In genomic region chr11:10752486-10752885, GRCh38 we compare ENCODE assay signal across 10 cellular contexts. TPM values are rescaled to one million over a fixed set of nuclear protein-coding genes. Genes with fewer than 3 reads are reported as not detected.
DNase-seq lines count a peak whose midpoint lies in the region; ATAC-seq and TF ChIP-seq lines count a peak whose summit lies in the region.
"Had no signal": no experiment of that assay in that cellular context is flagged by ENCODE, and none has a peak within 500 bp of the region (broad histone marks: within the 10 kb centered on the region; RNA-seq: fewer than 3 reads in every experiment).

No MANE protein-coding gene starts in this region.

- peaks cover 34% of the 10 kb centered on the region for H3K36me3 Mint-ChIP-seq in activated CD4-positive, alpha-beta T cell treated with anti-CD3 and anti-CD28 coated beads, Interleukin-2, amount 10 ng/mL, durations not matched to agents 7 days and 5 days (ENCODE audit: low read depth)
- no peaks in the 10 kb centered on the region for H3K36me3 Mint-ChIP-seq in glutamatergic neuron (ENCODE audit: unreplicated experiment)
- peaks cover 12 to 13% of the 10 kb centered on the region in 2 donors for H3K36me3 Mint-ChIP-seq in stimulated activated naive B cell treated with anti-CD40 and anti-IgM and Interleukin-4, amounts not matched to agents 10 μg/mL and 1 μg/mL and 100 μg/mL, for 72 hours

- peaks cover 32% of the 10 kb centered on the region for H3K4me1 Mint-ChIP-seq in activated CD4-positive, alpha-beta T cell treated with anti-CD3 and anti-CD28 coated beads, Interleukin-2, amount 10 ng/mL, durations not matched to agents 7 days and 5 days
- peaks cover 3% of the 10 kb centered on the region for H3K4me1 Mint-ChIP-seq in glutamatergic neuron (ENCODE audit: low read depth, unreplicated experiment)
- peaks cover 6 to 7% of the 10 kb centered on the region in 2 donors for H3K4me1 Mint-ChIP-seq in stimulated activated naive B cell treated with anti-CD40 and anti-IgM and Interleukin-4, amounts not matched to agents 10 μg/mL and 1 μg/mL and 100 μg/mL, for 72 hours

- peak overlapping the region; percentile 95 for H3K4me3 Mint-ChIP-seq in activated CD4-positive, alpha-beta T cell treated with anti-CD3 and anti-CD28 coated beads, Interleukin-2, amount 10 ng/mL, durations not matched to agents 7 days and 5 days
- H3K4me3 Mint-ChIP-seq in glutamatergic neuron (ENCODE audit: unreplicated experiment): peak overlapping the region; percentile 7
- peak overlapping the region; percentile 36 to 94 for H3K4me3 Mint-ChIP-seq in stimulated activated naive B cell treated with anti-CD40 and anti-IgM and Interleukin-4, amounts not matched to agents 10 μg/mL and 1 μg/mL and 100 μg/mL, for 72 hours

- in situ Hi-C loops in ACHN (cut with HindIII; ENCODE audit: low pct_ligation_motif_present, low pct_unique_long_range_greater_than_20kb, low sequenced_read_pairs): no loop called here

- TF ChIP-seq CTCF in VCaP (conservative IDR thresholded peaks at IDR 0.05) (no peak), glutamatergic neuron (IDR thresholded peaks at IDR 0.05; ENCODE audit: partially characterized antibody, unreplicated experiment) (no peak)

- CTCF ChIA-PET in activated CD4-positive, alpha-beta T cell treated with anti-CD3 and anti-CD28 coated beads, Interleukin-2, amount 10 ng/mL, durations not matched to agents 7 days and 5 days (lab: Charles Lee): no interaction called here

- no peak for ATAC-seq in stimulated activated naive B cell treated with anti-CD40 and anti-IgM and Interleukin-4, amounts not matched to agents 10 μg/mL and 1 μg/mL and 100 μg/mL, for 72 hours (replicated peaks)

- DNase-seq in activated CD4-positive, alpha-beta T cell treated with anti-CD3 and anti-CD28 coated beads, Interleukin-2, amount 10 ng/mL, durations not matched to agents 7 days and 5 days: no peak
- DNase-seq in activated CD4-positive, alpha-beta T cell treated with anti-CD3 and anti-CD28 coated beads, Interleukin-2, amount 50 U/mL, for 4 hours: no peak
- DNase-seq in glutamatergic neuron (no peak), pons (ENCODE audit: low spot score) (no peak), NCI-H2227 (lab: John Stamatoyannopoulos, UW; ENCODE audit: unreplicated experiment) (no peak), ACHN (no peak)
- no peak for DNase-seq in stimulated activated naive B cell treated with anti-CD40 and anti-IgM and Interleukin-4, amounts not matched to agents 10 μg/mL and 1 μg/mL and 100 μg/mL, for 72 hours
- DNase-seq: AML-193, NCI-H82 had no signal

- H3K27me3 Mint-ChIP-seq in activated CD4-positive, alpha-beta T cell treated with anti-CD3 and anti-CD28 coated beads, Interleukin-2, amount 10 ng/mL, durations not matched to agents 7 days and 5 days: no peaks in the 10 kb centered on the region
- H3K27me3 Mint-ChIP-seq in glutamatergic neuron (ENCODE audit: unreplicated experiment): no peaks in the 10 kb centered on the region
- H3K27me3 Mint-ChIP-seq in stimulated activated naive B cell treated with anti-CD40 and anti-IgM and Interleukin-4, amounts not matched to agents 10 μg/mL and 1 μg/mL and 100 μg/mL, for 72 hours: no peaks in the 10 kb centered on the region

- H3K27ac Mint-ChIP-seq in activated CD4-positive, alpha-beta T cell treated with anti-CD3 and anti-CD28 coated beads, Interleukin-2, amount 10 ng/mL, durations not matched to agents 7 days and 5 days: no peak overlapping the region
- H3K27ac Mint-ChIP-seq in glutamatergic neuron (ENCODE audit: unreplicated experiment): no peak overlapping the region
- H3K27ac Mint-ChIP-seq in stimulated activated naive B cell treated with anti-CD40 and anti-IgM and Interleukin-4, amounts not matched to agents 10 μg/mL and 1 μg/mL and 100 μg/mL, for 72 hours: no peak overlapping the region

- POLR2A ChIA-PET in activated CD4-positive, alpha-beta T cell treated with anti-CD3 and anti-CD28 coated beads, Interleukin-2, amount 10 ng/mL, durations not matched to agents 7 days and 5 days (lab: Charles Lee): interaction anchor here (1.7 kb wide), 1 partner anchor 57 kb away, joined by 6 read pairs; the partner anchor contains the start of gene EIF4G2

- H3K9me3 Mint-ChIP-seq in activated CD4-positive, alpha-beta T cell treated with anti-CD3 and anti-CD28 coated beads, Interleukin-2, amount 10 ng/mL, durations not matched to agents 7 days and 5 days: no peaks in the 10 kb centered on the region
- H3K9me3 Mint-ChIP-seq in glutamatergic neuron (ENCODE audit: unreplicated experiment): no peaks in the 10 kb centered on the region
- no peaks in the 10 kb centered on the region for H3K9me3 Mint-ChIP-seq in stimulated activated naive B cell treated with anti-CD40 and anti-IgM and Interleukin-4, amounts not matched to agents 10 μg/mL and 1 μg/mL and 100 μg/mL, for 72 hours

- H3K27ac ChIP-seq in VCaP: peak overlapping the region; percentile 89; the same call in 1 of the 2 replicates

RNA-seq across cellular contexts. Expression of gene CTR9, which starts 1.4 kb away (rescaled TPM):
- 10 to 100 TPM; 45.3 to 47.0 TPM for total RNA-seq in activated CD4-positive, alpha-beta T cell treated with anti-CD3 and anti-CD28 coated beads, Interleukin-2, amount 10 ng/mL, durations not matched to agents 7 days and 5 days
- 32.7 TPM for total RNA-seq in glutamatergic neuron (ENCODE audit: unreplicated experiment)

RNA-seq across cellular contexts. Expression of gene EIF4G2, which starts 56.2 kb away (rescaled TPM):
- total RNA-seq in activated CD4-positive, alpha-beta T cell treated with anti-CD3 and anti-CD28 coated beads, Interleukin-2, amount 10 ng/mL, durations not matched to agents 7 days and 5 days: 100 to 1,000 TPM; 650 to 817 TPM
- 1,663 TPM for total RNA-seq in glutamatergic neuron (ENCODE audit: unreplicated experiment)

RNA-seq across cellular contexts. Expression of gene IRAG1, which starts 58.9 kb away (rescaled TPM):
- total RNA-seq in activated CD4-positive, alpha-beta T cell treated with anti-CD3 and anti-CD28 coated beads, Interleukin-2, amount 10 ng/mL, durations not matched to agents 7 days and 5 days: not detected
- total RNA-seq in glutamatergic neuron (ENCODE audit: unreplicated experiment): 4.2 TPM

Comparison
In these comparisons a context has a peak if more than half of its experiments do, and no peak if none do; other contexts are left out.
1. H3K4me3 Mint-ChIP-seq: peak in every context shown above with its lines; median percentile 95 in activated CD4-positive, alpha-beta T cell treated with anti-CD3 and anti-CD28 coated beads, Interleukin-2, amount 10 ng/mL, durations not matched to agents 7 days and 5 days; 65 in stimulated activated naive B cell treated with anti-CD40 and anti-IgM and Interleukin-4, amounts not matched to agents 10 μg/mL and 1 μg/mL and 100 μg/mL, for 72 hours; 7 in glutamatergic neuron.